In genomic region chr14:77123381-77124344, GRCh38 we compare ENCODE assay signal across 9 cellular contexts. TPM values are rescaled to one million over a fixed set of nuclear protein-coding genes. Genes with fewer than 3 reads are reported as not detected.
DNase-seq lines count a peak whose midpoint lies in the region; ATAC-seq lines count a peak whose summit lies in the region.
"Had no signal": no experiment of that assay in that cellular context is flagged by ENCODE, and none has a peak within 500 bp of the region (broad histone marks: within the 10 kb centered on the region; RNA-seq: fewer than 3 reads in every experiment).

No MANE protein-coding gene starts in this region.

- peak; percentile 98 for ATAC-seq in esophagus mucosa
- no peak for ATAC-seq in GM21619 (IDR thresholded peaks at IDR 0.05; ENCODE audit: unreplicated experiment)
- ATAC-seq in GM21825 (IDR thresholded peaks at IDR 0.05; ENCODE audit: unreplicated experiment), result no peak

- DNase-seq in NCI-H1436 (lab: John Stamatoyannopoulos, UW) (peak; percentile 28), NCI-H1436 treated with DMSO at 0.1 percent for 48 hours (lab: John Stamatoyannopoulos, UW) (no peak), NCI-H774 (lab: John Stamatoyannopoulos, UW) (peak; percentile 55), pons (ENCODE audit: low spot score) (peak; percentile 77)
- no peak for DNase-seq in stimulated activated CD8-positive, alpha-beta memory T cell treated with anti-CD3 and anti-CD28 coated beads, Interleukin-4, amount 100 ng/mL, for 48 hours

RNA-seq across cellular contexts. Expression of gene ZDHHC22, which starts 17.9 kb away (rescaled TPM):
- not detected for total RNA-seq in esophagus mucosa
- total RNA-seq: subcutaneous adipose tissue had no signal

RNA-seq across cellular contexts. Expression of gene CIPC, which starts 25.6 kb away (rescaled TPM):
- total RNA-seq in esophagus mucosa, result 19.7 TPM

RNA-seq across cellular contexts. Expression of gene TMEM63C, which starts 57.9 kb away (rescaled TPM):
- total RNA-seq in esophagus mucosa, result 4.7 TPM

Comparison
In these comparisons a context has a peak if more than half of its experiments do, and no peak if none do; other contexts are left out.
1. DNase-seq: peak in NCI-H1436 (single experiment), NCI-H774 (single experiment) and pons (single experiment); none in NCI-H1436 treated with DMSO at 0.1 percent for 48 hours (single experiment) and stimulated activated CD8-positive, alpha-beta memory T cell treated with anti-CD3 and anti-CD28 coated beads, Interleukin-4, amount 100 ng/mL, for 48 hours (single experiment).